Comparison of ENCODE assay signal across 30 cellular contexts in the genomic region with DNA sequence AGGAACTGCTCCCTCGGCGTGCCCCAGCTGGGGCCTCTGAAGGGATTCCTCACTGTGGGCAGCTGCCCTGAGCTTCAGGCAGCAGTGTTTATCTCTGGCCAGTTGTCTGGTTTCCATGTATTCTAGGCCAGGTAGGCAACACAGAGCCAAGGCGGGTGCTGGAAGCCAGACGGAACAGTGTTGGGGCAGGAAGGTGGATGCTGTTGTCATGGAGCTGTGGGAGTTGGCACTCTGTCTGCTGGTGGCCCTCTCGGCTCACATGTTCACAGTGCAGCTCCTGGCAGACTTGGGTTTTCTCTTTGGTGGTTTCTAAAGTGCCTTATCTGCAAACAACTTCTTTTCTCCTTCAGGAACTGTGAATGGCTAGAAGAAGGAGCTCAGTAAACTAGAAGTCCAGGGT. TPM values are rescaled to one million over a fixed set of nuclear protein-coding genes. Genes with fewer than 3 reads are reported as not detected.
DNase-seq lines count a peak whose midpoint lies in the region; ATAC-seq and TF ChIP-seq lines count a peak whose summit lies in the region.
"Had no signal": no experiment of that assay in that cellular context is flagged by ENCODE, and none has a peak within 500 bp of the region (broad histone marks: within the 10 kb centered on the region; RNA-seq: fewer than 3 reads in every experiment).

No MANE protein-coding gene starts in this region.

- no peaks in the 10 kb centered on the region for H3K27me3 Mint-ChIP-seq in activated naive CD8-positive, alpha-beta T cell treated with anti-CD3 and anti-CD28 coated beads, Interleukin-2, amount 10 ng/mL, durations not matched to agents 7 days and 5 days
- H3K27me3 Mint-ChIP-seq in activated naive CD8-positive, alpha-beta T cell treated with anti-CD3 and anti-CD28 coated beads for 36 hours = no peaks in the 10 kb centered on the region
- H3K27me3 Mint-ChIP-seq in brain = no peaks in the 10 kb centered on the region
- H3K27me3 Mint-ChIP-seq: activated CD4-positive, alpha-beta T cell treated with anti-CD3 and anti-CD28 coated beads, Interleukin-2, amount 10 ng/mL, durations not matched to agents 24 days and 14 days; stimulated activated naive CD8-positive, alpha-beta T cell treated with anti-CD3 and anti-CD28 coated beads, Interleukin-15, Interleukin-2, amounts not matched to agents 100 ng/mL and 50 ng/mL, for 24 hours had no signal

- peaks cover 2% of the 10 kb centered on the region for H3K4me1 Mint-ChIP-seq in activated naive CD8-positive, alpha-beta T cell treated with anti-CD3 and anti-CD28 coated beads, Interleukin-2, amount 10 ng/mL, durations not matched to agents 7 days and 5 days
- H3K4me1 Mint-ChIP-seq in activated naive CD8-positive, alpha-beta T cell treated with anti-CD3 and anti-CD28 coated beads for 36 hours = peaks cover 3% of the 10 kb centered on the region
- peaks cover 6% of the 10 kb centered on the region for H3K4me1 Mint-ChIP-seq in brain
- H3K4me1 Mint-ChIP-seq: activated CD4-positive, alpha-beta T cell treated with anti-CD3 and anti-CD28 coated beads, Interleukin-2, amount 10 ng/mL, durations not matched to agents 24 days and 14 days; neural crest cell had no signal

- no peak for TF ChIP-seq POLR2A in testis (IDR thresholded peaks at IDR 0.05)

- TF ChIP-seq CTCF in brain (conservative IDR thresholded peaks at IDR 0.05) (no peak), testis (IDR thresholded peaks at IDR 0.05) (no peak)

- POLR2A ChIA-PET in activated naive CD8-positive, alpha-beta T cell treated with anti-CD3 and anti-CD28 coated beads, Interleukin-2, amount 10 ng/mL, durations not matched to agents 7 days and 5 days (lab: Charles Lee) = no interaction called here

- no peak for ATAC-seq in activated naive CD8-positive, alpha-beta T cell treated with anti-CD3 and anti-CD28 coated beads, Interleukin-2, amount 10 ng/mL, durations not matched to agents 7 days and 5 days (ENCODE audit: low read depth)
- ATAC-seq in HG03432 (IDR thresholded peaks at IDR 0.05; ENCODE audit: unreplicated experiment) = no peak
- ATAC-seq: gastrocnemius medialis, left colon, psoas muscle had no signal

- no peaks in the 10 kb centered on the region for H3K36me3 ChIP-seq in testis (ENCODE audit: low read depth, missing control alignments)

- no peaks in the 10 kb centered on the region for H3K9me3 ChIP-seq in testis
- H3K9me3 ChIP-seq: esophagus muscularis mucosa, gastrocnemius medialis, psoas muscle had no signal

- H3K36me3 Mint-ChIP-seq in activated naive CD8-positive, alpha-beta T cell treated with anti-CD3 and anti-CD28 coated beads, Interleukin-2, amount 10 ng/mL, durations not matched to agents 7 days and 5 days = peaks cover 30% of the 10 kb centered on the region
- peaks cover 5% of the 10 kb centered on the region for H3K36me3 Mint-ChIP-seq in activated naive CD8-positive, alpha-beta T cell treated with anti-CD3 and anti-CD28 coated beads for 36 hours
- peaks cover 69% of the 10 kb centered on the region for H3K36me3 Mint-ChIP-seq in brain

- H3K27me3 ChIP-seq in testis = no peaks in the 10 kb centered on the region
- H3K27me3 ChIP-seq: esophagus muscularis mucosa, gastrocnemius medialis had no signal

- no peak overlapping the region for H3K4me3 Mint-ChIP-seq in activated naive CD8-positive, alpha-beta T cell treated with anti-CD3 and anti-CD28 coated beads, Interleukin-2, amount 10 ng/mL, durations not matched to agents 7 days and 5 days
- no peak overlapping the region for H3K4me3 Mint-ChIP-seq in activated naive CD8-positive, alpha-beta T cell treated with anti-CD3 and anti-CD28 coated beads for 36 hours
- peak overlapping the region in 1 of 5 experiments; percentile 48 for H3K4me3 Mint-ChIP-seq in brain
- H3K4me3 Mint-ChIP-seq: activated CD4-positive, alpha-beta T cell treated with anti-CD3 and anti-CD28 coated beads, Interleukin-2, amount 10 ng/mL, durations not matched to agents 24 days and 14 days; neural crest cell; stimulated activated naive CD8-positive, alpha-beta T cell treated with anti-CD3 and anti-CD28 coated beads, Interleukin-15, Interleukin-2, amounts not matched to agents 100 ng/mL and 50 ng/mL, for 24 hours had no signal

- no peaks in the 10 kb centered on the region for H3K9me3 Mint-ChIP-seq in activated naive CD8-positive, alpha-beta T cell treated with anti-CD3 and anti-CD28 coated beads, Interleukin-2, amount 10 ng/mL, durations not matched to agents 7 days and 5 days
- no peaks in the 10 kb centered on the region for H3K9me3 Mint-ChIP-seq in activated naive CD8-positive, alpha-beta T cell treated with anti-CD3 and anti-CD28 coated beads for 36 hours
- peaks cover 0 to 2% (median 0%) of the 10 kb centered on the region in 5 experiments for H3K9me3 Mint-ChIP-seq in brain
- H3K9me3 Mint-ChIP-seq: activated CD4-positive, alpha-beta T cell treated with anti-CD3 and anti-CD28 coated beads, Interleukin-2, amount 10 ng/mL, durations not matched to agents 24 days and 14 days; neural crest cell; stimulated activated naive CD8-positive, alpha-beta T cell treated with anti-CD3 and anti-CD28 coated beads, Interleukin-15, Interleukin-2, amounts not matched to agents 100 ng/mL and 50 ng/mL, for 24 hours had no signal

- intact Hi-C loops in testis (cut with DNase I; ENCODE audit: low total_unique reads) = no loop called here

- no peak overlapping the region for H3K27ac Mint-ChIP-seq in activated naive CD8-positive, alpha-beta T cell treated with anti-CD3 and anti-CD28 coated beads, Interleukin-2, amount 10 ng/mL, durations not matched to agents 7 days and 5 days
- H3K27ac Mint-ChIP-seq in activated naive CD8-positive, alpha-beta T cell treated with anti-CD3 and anti-CD28 coated beads for 36 hours = no peak overlapping the region
- H3K27ac Mint-ChIP-seq in brain = peak overlapping the region in 4 of 5 experiments; percentile 70 to 98 (median 87)
- H3K27ac Mint-ChIP-seq: activated CD4-positive, alpha-beta T cell treated with anti-CD3 and anti-CD28 coated beads, Interleukin-2, amount 10 ng/mL, durations not matched to agents 24 days and 14 days had no signal

- DNase-seq in activated naive CD8-positive, alpha-beta T cell treated with anti-CD3 and anti-CD28 coated beads, Interleukin-2, amount 10 ng/mL, durations not matched to agents 7 days and 5 days = peak; percentile 8
- no peak for DNase-seq in activated naive CD8-positive, alpha-beta T cell treated with anti-CD3 and anti-CD28 coated beads for 36 hours
- DNase-seq in hypothalamus (lab: John Stamatoyannopoulos, UW) = peak in 26 of 51 donors; percentile 3 to 63 (median 16)
- peak; percentile 50 for DNase-seq in testis
- no peak for DNase-seq in NCI-H2029 (lab: John Stamatoyannopoulos, UW)
- no peak for DNase-seq in OCI-M2 (lab: John Stamatoyannopoulos, UW; ENCODE audit: unreplicated experiment)
- DNase-seq: activated CD4-positive, alpha-beta T cell treated with anti-CD3 and anti-CD28 coated beads, Interleukin-2, amount 10 ng/mL, durations not matched to agents 24 days and 14 days; activated effector memory CD4-positive, alpha-beta T cell treated with anti-CD3 and anti-CD28 coated beads, Interleukin-2, amount 50 U/mL, for 16 hours; central memory CD4-positive, alpha-beta T cell; effector memory CD4-positive, alpha-beta T cell; EL; gastrocnemius medialis; H7; left colon; NCI-H1105 treated with DMSO at 0.1 percent for 48 hours; NCI-H524 treated with DMSO at 0.1 percent for 48 hours; SIG-M5; stimulated activated CD4-positive, alpha-beta T cell treated with anti-CD3 and anti-CD28 coated beads, Interleukin-4, amount 100 ng/mL, for 1 hour; T-helper 1 cell had no signal

- 68 to 79% methylated on average over 5 of the region's 5 CpGs for WGBS in testis, 2 donors

- H3K4me1 ChIP-seq in testis = peaks cover 41% of the 10 kb centered on the region
- H3K4me1 ChIP-seq: gastrocnemius medialis, psoas muscle had no signal

- no peak overlapping the region for H3K4me3 ChIP-seq in testis
- H3K4me3 ChIP-seq: esophagus muscularis mucosa, gastrocnemius medialis, psoas muscle, skin epidermis had no signal

- H3K27ac ChIP-seq in testis = peak overlapping the region; percentile 53 to 85
- H3K27ac ChIP-seq: esophagus muscularis mucosa, gastrocnemius medialis, psoas muscle had no signal

RNA-seq across cellular contexts. Expression of a gene that starts 19.0 kb away (rescaled TPM):
- total RNA-seq in activated naive CD8-positive, alpha-beta T cell treated with anti-CD3 and anti-CD28 coated beads, Interleukin-2, amount 10 ng/mL, durations not matched to agents 7 days and 5 days = 100 to 1,000 TPM; 110 to 111 TPM
- 10 to 100 TPM; 52.5 to 54.9 TPM for total RNA-seq in activated naive CD8-positive, alpha-beta T cell treated with anti-CD3 and anti-CD28 coated beads for 36 hours
- polyA plus RNA-seq in brain (ENCODE audit: insufficient read depth, low read depth, low replicate concordance) (63.8 TPM), testis (ENCODE audit: insufficient read depth, low read depth, low replicate concordance) (88.2 TPM)
- total RNA-seq in testis = 100 to 1,000 TPM in 1 of 2 donors, 10 to 100 TPM in 1; 96.8 to 113 TPM

RNA-seq across cellular contexts. Expression of a gene that starts 22.3 kb away (rescaled TPM):
- not detected for total RNA-seq in activated naive CD8-positive, alpha-beta T cell treated with anti-CD3 and anti-CD28 coated beads, Interleukin-2, amount 10 ng/mL, durations not matched to agents 7 days and 5 days
- not detected for total RNA-seq in activated naive CD8-positive, alpha-beta T cell treated with anti-CD3 and anti-CD28 coated beads for 36 hours
- not detected for polyA plus RNA-seq in brain (ENCODE audit: insufficient read depth, low read depth, low replicate concordance)
- total RNA-seq in testis = 1 to 10 TPM; 2.7 to 6.0 TPM
- polyA plus RNA-seq in testis (ENCODE audit: insufficient read depth, low read depth, low replicate concordance) = 10.2 TPM
- total RNA-seq: activated CD4-positive, alpha-beta T cell treated with anti-CD3 and anti-CD28 coated beads, Interleukin-2, amount 10 ng/mL, durations not matched to agents 24 days and 14 days; esophagus muscularis mucosa; gastrocnemius medialis; H7; HT-29; left colon; mucosa of gallbladder; neural crest cell; psoas muscle; ureter had no signal
- polyA plus RNA-seq: BJ had no signal

RNA-seq across cellular contexts. Expression of a gene that starts 54.6 kb away (rescaled TPM):
- total RNA-seq in activated naive CD8-positive, alpha-beta T cell treated with anti-CD3 and anti-CD28 coated beads, Interleukin-2, amount 10 ng/mL, durations not matched to agents 7 days and 5 days = 1,000 to 10,000 TPM; 3,257 to 3,430 TPM
- 100 to 1,000 TPM; 874 to 961 TPM for total RNA-seq in activated naive CD8-positive, alpha-beta T cell treated with anti-CD3 and anti-CD28 coated beads for 36 hours
- polyA plus RNA-seq in brain (ENCODE audit: insufficient read depth, low read depth, low replicate concordance) = not detected
- under 1 TPM; under 0.01 TPM for total RNA-seq in testis
- 18.9 TPM for polyA plus RNA-seq in testis (ENCODE audit: insufficient read depth, low read depth, low replicate concordance)
- polyA plus RNA-seq: BJ, psoas muscle had no signal

Comparison
In these comparisons a context has a peak if more than half of its experiments do, and no peak if none do; other contexts are left out.
1. DNase-seq: peak in activated naive CD8-positive, alpha-beta T cell treated with anti-CD3 and anti-CD28 coated beads, Interleukin-2, amount 10 ng/mL, durations not matched to agents 7 days and 5 days (single experiment), hypothalamus (26 of 51) and testis (single experiment); none in activated naive CD8-positive, alpha-beta T cell treated with anti-CD3 and anti-CD28 coated beads for 36 hours (single experiment), NCI-H2029 (single experiment) and OCI-M2 (single experiment).
2. H3K27ac Mint-ChIP-seq: peak in brain (4 of 5); none in activated naive CD8-positive, alpha-beta T cell treated with anti-CD3 and anti-CD28 coated beads, Interleukin-2, amount 10 ng/mL, durations not matched to agents 7 days and 5 days (single experiment) and activated naive CD8-positive, alpha-beta T cell treated with anti-CD3 and anti-CD28 coated beads for 36 hours (single experiment).
3. RNA of a gene that starts 54.6 kb away (total RNA-seq): 3,257 to 3,430 TPM in activated naive CD8-positive, alpha-beta T cell treated with anti-CD3 and anti-CD28 coated beads, Interleukin-2, amount 10 ng/mL, durations not matched to agents 7 days and 5 days and 874 to 961 TPM in activated naive CD8-positive, alpha-beta T cell treated with anti-CD3 and anti-CD28 coated beads for 36 hours; under 0.01 TPM in testis; every median in the first group is over 100 times any median in the second.